Comparison of ENCODE assay signal across 19 cellular contexts in the genomic region with DNA sequence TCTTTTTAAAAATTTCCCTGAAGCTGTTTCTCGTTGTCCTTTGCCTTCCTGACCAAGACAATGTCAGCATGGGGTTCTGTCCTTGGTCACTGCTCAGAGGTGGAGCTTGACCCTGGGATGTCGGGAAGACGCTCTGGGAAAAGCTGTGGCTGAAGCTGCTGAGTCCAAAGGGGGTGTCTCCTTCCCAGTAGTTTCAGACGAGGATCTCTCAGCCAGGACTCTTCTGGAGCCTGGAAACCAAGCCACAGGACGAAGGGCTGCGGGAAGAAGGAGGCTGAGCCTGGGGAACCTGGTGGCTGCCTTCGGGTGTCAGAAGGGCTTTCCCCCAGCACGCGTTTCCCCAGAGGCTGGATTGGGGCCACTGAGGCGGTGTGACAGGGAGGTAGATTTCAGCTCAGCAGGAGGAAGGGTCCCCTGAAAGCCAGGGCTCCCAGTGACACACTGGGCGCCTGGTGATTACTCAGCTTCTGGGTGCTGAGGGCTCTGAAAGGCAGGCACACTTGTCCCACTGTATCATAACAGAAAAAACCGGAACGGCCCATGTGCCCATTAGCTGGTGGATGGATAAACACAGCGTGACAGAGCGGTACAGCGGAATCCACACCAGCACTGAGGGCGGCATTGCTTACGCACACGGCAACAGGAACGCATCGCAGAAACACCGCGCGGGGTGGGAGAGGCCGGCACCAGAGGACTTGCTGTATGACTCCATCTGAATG. TPM values are rescaled to one million over a fixed set of nuclear protein-coding genes. Genes with fewer than 3 reads are reported as not detected.
A peak's percentile ranks its signal among the peaks of the same experiment; 100 is the strongest.
DNase-seq lines count a peak whose midpoint lies in the region; TF ChIP-seq lines count a peak whose summit lies in the region.
"Had no signal": no experiment of that assay in that cellular context is flagged by ENCODE, and none has a peak within 500 bp of the region (broad histone marks: within the 10 kb centered on the region; RNA-seq: fewer than 3 reads in every experiment).

No MANE protein-coding gene starts in this region.

- H3K27me3 ChIP-seq in BLaER1 (no peaks in the 10 kb centered on the region), WERI-Rb-1 (ENCODE audit: insufficient read depth, low read depth, severe bottlenecking) (no peaks in the 10 kb centered on the region), breast epithelium (peaks cover 0 to 31% of the 10 kb centered on the region in 2 donors)

- H3K4me1 ChIP-seq in BLaER1 = no peaks in the 10 kb centered on the region
- no peaks in the 10 kb centered on the region for H3K4me1 ChIP-seq in breast epithelium
- H3K4me1 ChIP-seq: BE2C, left lung had no signal

- peak overlapping the region; percentile 43 for H3K27ac Mint-ChIP-seq in nephron progenitor cell
- H3K27ac Mint-ChIP-seq: activated CD8-positive, alpha-beta T cell treated with anti-CD3 and anti-CD28 coated beads, Interleukin-2, amount 10 ng/mL, durations not matched to agents 7 days and 5 days; activated T-cell treated with anti-CD3 and anti-CD28 coated beads, Interleukin-2, amount 50 U/mL, for 72 hours had no signal

- no peaks in the 10 kb centered on the region for H3K36me3 Mint-ChIP-seq in nephron progenitor cell (ENCODE audit: low read depth)
- H3K36me3 Mint-ChIP-seq: brain had no signal

- no peak for TF ChIP-seq CTCF in WERI-Rb-1 (IDR thresholded peaks at IDR 0.05; ENCODE audit: low read depth, low read length)
- no peak for TF ChIP-seq CTCF in nephron progenitor cell (IDR thresholded peaks at IDR 0.05)
- no peak for TF ChIP-seq CTCF in breast epithelium (IDR thresholded peaks at IDR 0.05)
- TF ChIP-seq CTCF in GM10266 (IDR thresholded peaks at IDR 0.05; ENCODE audit: control insufficient read depth, insufficient read depth, low read depth, missing control alignments) = no peak

- H4K20me1 ChIP-seq in BLaER1 = no peaks in the 10 kb centered on the region

- H3K27ac ChIP-seq in BLaER1 (no peak overlapping the region), WERI-Rb-1 (peak overlapping the region; percentile 37), breast epithelium (no peak overlapping the region)
- H3K27ac ChIP-seq: left lung, SK-N-MC had no signal

- H3K4me3 ChIP-seq in BLaER1 = no peak overlapping the region
- H3K4me3 ChIP-seq in WERI-Rb-1 (ENCODE audit: low read depth, low read length) = no peak overlapping the region
- no peak overlapping the region for H3K4me3 ChIP-seq in breast epithelium
- H3K4me3 ChIP-seq: left lung, SK-N-MC had no signal

- DNase-seq in NCI-H2107 treated with DMSO at 0.1 percent for 48 hours (lab: John Stamatoyannopoulos, UW; ENCODE audit: unreplicated experiment) = peak; percentile 46
- DNase-seq in NCI-H2107 (lab: John Stamatoyannopoulos, UW) = no peak
- no peak for DNase-seq in WERI-Rb-1
- no peak for DNase-seq in nephron progenitor cell
- no peak for DNase-seq in breast epithelium (ENCODE audit: low spot score in 2 of 2)
- DNase-seq in kidney tubule cell (ENCODE audit: low spot score) = no peak
- no peak for DNase-seq in GM10266 (ENCODE audit: extremely low spot score)
- DNase-seq: activated T-cell treated with anti-CD3 and anti-CD28 coated beads, Interleukin-2, amount 50 U/mL, for 72 hours; BE2C; COR-L47; left lung; stimulated activated CD4-positive, alpha-beta T cell treated with anti-CD3 and anti-CD28 coated beads, Interleukin-12 subunit alpha, Interleukin-12 subunit beta, amount 100 ng/mL, for 4 hours; stimulated activated CD8-positive, alpha-beta memory T cell treated with anti-CD3 and anti-CD28 coated beads, Interleukin-4, amount 100 ng/mL, for 48 hours had no signal

- peaks cover 35% of the 10 kb centered on the region for H3K27me3 Mint-ChIP-seq in nephron progenitor cell (ENCODE audit: low read depth, poor library complexity)

- H3K4me3 Mint-ChIP-seq in nephron progenitor cell = no peak overlapping the region
- H3K4me3 Mint-ChIP-seq: activated CD8-positive, alpha-beta T cell treated with anti-CD3 and anti-CD28 coated beads, Interleukin-2, amount 10 ng/mL, durations not matched to agents 7 days and 5 days; neural crest cell had no signal

- TF ChIP-seq POLR2A in breast epithelium (IDR thresholded peaks at IDR 0.05) = no peak

- H3K9me3 ChIP-seq in BLaER1 (no peaks in the 10 kb centered on the region), WERI-Rb-1 (ENCODE audit: severe bottlenecking) (peaks cover under 1% of the 10 kb centered on the region), breast epithelium (peaks cover 0 to 3% of the 10 kb centered on the region in 2 donors)
- H3K9me3 ChIP-seq: BE2C had no signal

- intact Hi-C loops in breast epithelium (cut with DNase I; ENCODE audit: low total_unique reads) = no loop called here

- peaks cover 23% of the 10 kb centered on the region for H3K4me1 Mint-ChIP-seq in nephron progenitor cell

- H3K36me3 ChIP-seq in BLaER1 (no peaks in the 10 kb centered on the region), WERI-Rb-1 (no peaks in the 10 kb centered on the region), breast epithelium (no peaks in the 10 kb centered on the region)
- H3K36me3 ChIP-seq: BE2C, left lung had no signal

- no peak overlapping the region for H3K4me2 ChIP-seq in BLaER1

- H3K9ac ChIP-seq in BLaER1 = 0 out of 2 replicates have a peak overlapping the region, but pooled peaks have one; percentile 7

- peaks cover 7% of the 10 kb centered on the region for H3K9me3 Mint-ChIP-seq in nephron progenitor cell
- H3K9me3 Mint-ChIP-seq: activated T-cell treated with anti-CD3 and anti-CD28 coated beads, Interleukin-2, amount 50 U/mL, for 72 hours; neural crest cell had no signal

RNA-seq across cellular contexts. Expression of a gene that starts 5.0 kb away (rescaled TPM):
- total RNA-seq in breast epithelium = not detected
- total RNA-seq: activated CD8-positive, alpha-beta T cell treated with anti-CD3 and anti-CD28 coated beads, Interleukin-2, amount 10 ng/mL, durations not matched to agents 7 days and 5 days; activated T-cell treated with anti-CD3 and anti-CD28 coated beads, Interleukin-2, amount 50 U/mL, for 72 hours; left lung; NCI-H460; neural crest cell had no signal

RNA-seq across cellular contexts. Expression of a gene that starts 10.0 kb away (rescaled TPM):
- total RNA-seq in breast epithelium = not detected
- total RNA-seq: activated CD8-positive, alpha-beta T cell treated with anti-CD3 and anti-CD28 coated beads, Interleukin-2, amount 10 ng/mL, durations not matched to agents 7 days and 5 days; activated T-cell treated with anti-CD3 and anti-CD28 coated beads, Interleukin-2, amount 50 U/mL, for 72 hours; left lung; NCI-H460; neural crest cell had no signal

RNA-seq across cellular contexts. Expression of a gene that starts 20.3 kb away (rescaled TPM):
- not detected for total RNA-seq in breast epithelium
- total RNA-seq: activated CD8-positive, alpha-beta T cell treated with anti-CD3 and anti-CD28 coated beads, Interleukin-2, amount 10 ng/mL, durations not matched to agents 7 days and 5 days; activated T-cell treated with anti-CD3 and anti-CD28 coated beads, Interleukin-2, amount 50 U/mL, for 72 hours; left lung; NCI-H460; neural crest cell had no signal

RNA-seq across cellular contexts. Expression of a gene that starts 24.4 kb away (rescaled TPM):
- under 1 TPM in 1 of 3 donors, not detected in 2; 0.15 TPM for total RNA-seq in breast epithelium
- total RNA-seq: activated CD8-positive, alpha-beta T cell treated with anti-CD3 and anti-CD28 coated beads, Interleukin-2, amount 10 ng/mL, durations not matched to agents 7 days and 5 days; activated T-cell treated with anti-CD3 and anti-CD28 coated beads, Interleukin-2, amount 50 U/mL, for 72 hours; neural crest cell had no signal

RNA-seq across cellular contexts. Expression of a gene that starts 29.3 kb away (rescaled TPM):
- not detected for total RNA-seq in breast epithelium
- total RNA-seq: activated CD8-positive, alpha-beta T cell treated with anti-CD3 and anti-CD28 coated beads, Interleukin-2, amount 10 ng/mL, durations not matched to agents 7 days and 5 days; activated T-cell treated with anti-CD3 and anti-CD28 coated beads, Interleukin-2, amount 50 U/mL, for 72 hours; left lung; NCI-H460; neural crest cell had no signal
